15 cellular contexts compared by ENCODE assay signal in genomic region chr21:42411197-42411869, GRCh38. TPM values are rescaled to one million over a fixed set of nuclear protein-coding genes. Genes with fewer than 3 reads are reported as not detected.
DNase-seq lines count a peak whose midpoint lies in the region; ATAC-seq, FAIRE-seq and TF ChIP-seq lines count a peak whose summit lies in the region.
"Had no signal": no experiment of that assay in that cellular context is flagged by ENCODE, and none has a peak within 500 bp of the region (broad histone marks: within the 10 kb centered on the region; RNA-seq: fewer than 3 reads in every experiment).

No MANE protein-coding gene starts in this region.

- peaks cover 19% of the 10 kb centered on the region for H3K36me3 Mint-ChIP-seq in T-helper 17 cell (ENCODE audit: low read depth)
- H3K36me3 Mint-ChIP-seq in T-helper 2 cell treated with Interferon-gamma antibody and Interleukin-4, amounts not matched to agents 5 μg/mL and 100 μg/mL, for 36 hours (ENCODE audit: low read depth) = peaks cover 60% of the 10 kb centered on the region

- no peaks in the 10 kb centered on the region for H3K9me3 Mint-ChIP-seq in T-helper 2 cell treated with Interferon-gamma antibody and Interleukin-4, amounts not matched to agents 5 μg/mL and 100 μg/mL, for 36 hours
- H3K9me3 Mint-ChIP-seq: neural crest cell had no signal

- no peak overlapping the region for H3K27ac Mint-ChIP-seq in T-helper 17 cell
- no peak overlapping the region for H3K27ac Mint-ChIP-seq in T-helper 2 cell treated with Interferon-gamma antibody and Interleukin-4, amounts not matched to agents 5 μg/mL and 100 μg/mL, for 36 hours

- peak; percentile 62 for DNase-seq in activated T-cell treated with anti-CD3 and anti-CD28 coated beads, Interleukin-2, amount 50 U/mL, for 48 hours
- DNase-seq in activated T-cell treated with anti-CD3 and anti-CD28 coated beads, Interleukin-2, amount 50 U/mL, for 1 hour = no peak
- DNase-seq in GM12891 (ENCODE audit: insufficient read length, low spot score) = no peak
- peak in 2 of 3 donors; percentile 27 to 29 for DNase-seq in T-helper 17 cell
- peak; percentile 56 for DNase-seq in left kidney (ENCODE audit: low read depth, low spot score)
- no peak for DNase-seq in T-helper 2 cell treated with Interferon-gamma antibody and Interleukin-4, amounts not matched to agents 5 μg/mL and 100 μg/mL, for 36 hours (ENCODE audit: low spot score)
- DNase-seq in NCI-H774 (lab: John Stamatoyannopoulos, UW) = no peak
- DNase-seq: activated CD4-positive, CD25-positive, alpha-beta regulatory T cell; gastrocnemius medialis; IMR-90; NCI-H2171 treated with DMSO at 0.1 percent for 48 hours had no signal

- no peaks in the 10 kb centered on the region for H3K27me3 Mint-ChIP-seq in T-helper 17 cell
- H3K27me3 Mint-ChIP-seq in T-helper 2 cell treated with Interferon-gamma antibody and Interleukin-4, amounts not matched to agents 5 μg/mL and 100 μg/mL, for 36 hours (ENCODE audit: low read depth) = no peaks in the 10 kb centered on the region

- peak; percentile 14 for ATAC-seq in T-helper 17 cell
- ATAC-seq in HG03280 (IDR thresholded peaks at IDR 0.05; ENCODE audit: unreplicated experiment) = no peak
- ATAC-seq: gastrocnemius medialis, left lobe of liver had no signal

- no peak for TF ChIP-seq POLR2A in GM12891 (IDR thresholded peaks at IDR 0.05; ENCODE audit: low read depth, low read length)

- FAIRE-seq in GM12891 (lab: Jason Lieb, UNC) = peak; percentile 47

- H3K4me1 Mint-ChIP-seq in T-helper 17 cell = peaks cover 54% of the 10 kb centered on the region
- peaks cover 47% of the 10 kb centered on the region for H3K4me1 Mint-ChIP-seq in T-helper 2 cell treated with Interferon-gamma antibody and Interleukin-4, amounts not matched to agents 5 μg/mL and 100 μg/mL, for 36 hours (ENCODE audit: low read depth)

- H3K4me3 Mint-ChIP-seq in T-helper 17 cell = no peak overlapping the region
- H3K4me3 Mint-ChIP-seq in T-helper 2 cell treated with Interferon-gamma antibody and Interleukin-4, amounts not matched to agents 5 μg/mL and 100 μg/mL, for 36 hours = no peak overlapping the region
- H3K4me3 Mint-ChIP-seq: neural crest cell had no signal

- H3K9me3 ChIP-seq in T-helper 17 cell (ENCODE audit: control insufficient read depth, low read length, poor library complexity, severe bottlenecking) = no peaks in the 10 kb centered on the region
- H3K9me3 ChIP-seq: gastrocnemius medialis, spleen had no signal

TF ChIP-seq in GM12891, 5 proteins besides CTCF, POLR2A, EP300 and RAD21:
- TF ChIP-seq POU2F2 (IDR thresholded peaks at IDR 0.05; ENCODE audit: low read depth, low read length) = 0 out of 2 replicates have a peak, but pooled peaks have one; percentile 53
- TF ChIP-seq PAX5 (IDR thresholded peaks at IDR 0.05; ENCODE audit: insufficient read depth, low read length, severe bottlenecking) = no peak

RNA-seq across cellular contexts. Expression of gene UBASH3A, which starts 7.6 kb away (rescaled TPM):
- polyA plus RNA-seq in GM12891 (2012; ENCODE audit: low read depth, missing spikeins) = 1.1 TPM
- total RNA-seq in T-helper 17 cell = 10 to 100 TPM; 49.5 to 50.3 TPM
- total RNA-seq: IMR-90, neural crest cell had no signal
- polyA plus RNA-seq: IMR-90 had no signal

RNA-seq across cellular contexts. Expression of gene TMPRSS3, which starts 15.5 kb away (rescaled TPM):
- 129 TPM for polyA plus RNA-seq in GM12891 (2012; ENCODE audit: low read depth, missing spikeins)
- total RNA-seq in T-helper 17 cell = 1 to 10 TPM; 2.8 to 4.5 TPM
- total RNA-seq: gastrocnemius medialis, IMR-90, neural crest cell had no signal
- polyA plus RNA-seq: IMR-90 had no signal

RNA-seq across cellular contexts. Expression of gene TFF1, which starts 45.0 kb away (rescaled TPM):
- 0.63 TPM for polyA plus RNA-seq in GM12891 (2012; ENCODE audit: low read depth, missing spikeins)
- not detected for total RNA-seq in T-helper 17 cell
- total RNA-seq: gastrocnemius medialis, IMR-90, neural crest cell, spleen had no signal
- polyA plus RNA-seq: IMR-90, spleen had no signal

Comparison
In these comparisons a context has a peak if more than half of its experiments do, and no peak if none do; other contexts are left out.
1. DNase-seq: peak in activated T-cell treated with anti-CD3 and anti-CD28 coated beads, Interleukin-2, amount 50 U/mL, for 48 hours (2 of 2), T-helper 17 cell (2 of 3) and left kidney (single experiment); none in activated T-cell treated with anti-CD3 and anti-CD28 coated beads, Interleukin-2, amount 50 U/mL, for 1 hour (single experiment), GM12891 (single experiment), T-helper 2 cell treated with Interferon-gamma antibody and Interleukin-4, amounts not matched to agents 5 μg/mL and 100 μg/mL, for 36 hours (single experiment) and NCI-H774 (single experiment).